Comparison of ENCODE assay signal across 26 cellular contexts in genomic region chrY:19167839-19168565, GRCh38.
"Had no signal": no experiment of that assay in that cellular context is flagged by ENCODE, and none has a peak within 500 bp of the region (broad histone marks: within the 10 kb centered on the region; RNA-seq: fewer than 3 reads in every experiment).

No MANE protein-coding gene starts in this region.

- ATAC-seq: gastrocnemius medialis; heart left ventricle; left cardiac atrium; left lung; mucosa of descending colon; natural killer cell treated with Interleukin-12 subunit alpha and Interleukin-12 subunit beta and Interleukin-15 and Interleukin-18, amount 100 ng/mL, for 72 hours; pancreas; stimulated activated effector memory CD8-positive, alpha-beta T cell treated with anti-CD3 and anti-CD28 coated beads, Interleukin-12 subunit alpha, Interleukin-12 subunit beta, amount 100 ng/mL, for 72 hours; stimulated activated naive CD8-positive, alpha-beta T cell treated with anti-CD3 and anti-CD28 coated beads, Interleukin-15, Interleukin-2, amounts not matched to agents 100 U/mL and 50 U/mL, for 24 hours had no signal

- H2AFZ ChIP-seq: hepatocyte had no signal

- H3K9me3 ChIP-seq: colonic mucosa, gastrocnemius medialis, heart left ventricle, left lung, mucosa of descending colon, neutrophil, pancreas, right atrium auricular region, sigmoid colon, testis, tibial artery had no signal

- H3K79me2 ChIP-seq: hepatocyte had no signal

- H3K36me3 ChIP-seq: colonic mucosa, gastrocnemius medialis, heart left ventricle, left lung, neutrophil, pancreas, right atrium auricular region, sigmoid colon, tibial artery had no signal

- H3K4me2 ChIP-seq: hepatocyte had no signal

- H3K4me1 ChIP-seq: colonic mucosa, gastrocnemius medialis, heart left ventricle, left lung, pancreas, right atrium auricular region, sigmoid colon, testis, tibial artery had no signal

- H3K27me3 ChIP-seq: colonic mucosa, gastrocnemius medialis, heart left ventricle, hepatocyte, left lung, neutrophil, pancreas, right atrium auricular region, sigmoid colon, testis, tibial artery had no signal

- H3K27ac ChIP-seq: colonic mucosa, gastrocnemius medialis, heart left ventricle, hepatocyte, left lung, neutrophil, pancreas, right atrium auricular region, sigmoid colon, testis, tibial artery had no signal

- H3K4me3 ChIP-seq: colonic mucosa, gastrocnemius medialis, heart left ventricle, hepatocyte, left lung, mucosa of descending colon, pancreas, right atrium auricular region, sigmoid colon, testis, tibial artery had no signal

- DNase-seq: colonic mucosa; effector CD8-positive, alpha-beta T cell; endodermal cell; erythroblast; gastrocnemius medialis; heart left ventricle; kidney; left cardiac atrium; left lung; mesenchymal stem cell; mucosa of descending colon; naive B cell; pancreas; sigmoid colon; stimulated activated CD4-positive, alpha-beta T cell treated with anti-CD3 and anti-CD28 coated beads, Interleukin-2, amount 100 ng/mL, for 24 hours; stimulated activated CD4-positive, alpha-beta T cell treated with anti-CD3 and anti-CD28 coated beads, Interleukin-4, amount 100 ng/mL, for 24 hours; stimulated activated naive CD8-positive, alpha-beta T cell treated with anti-CD3 and anti-CD28 coated beads, Interleukin-15, Interleukin-2, amounts not matched to agents 100 U/mL and 50 U/mL, for 24 hours; substantia nigra; testis; tibial artery had no signal

- FAIRE-seq: kidney, pancreas, urothelium cell line had no signal
